Comparison of ENCODE assay signal across 8 cellular contexts in genomic region chr5:32311404-32312193, GRCh38. TPM values are rescaled to one million over a fixed set of nuclear protein-coding genes. Genes with fewer than 3 reads are reported as not detected.
DNase-seq lines count a peak whose midpoint lies in the region; ATAC-seq, FAIRE-seq and TF ChIP-seq lines count a peak whose summit lies in the region.

No MANE protein-coding gene starts in this region.

- H3K4me1 ChIP-seq in Panc1 (ENCODE audit: control insufficient read depth, insufficient read depth, low read length) (0 out of 2 replicates have a peak, but pooled peaks cover 3% of the 10 kb centered on the region), pancreas (peaks cover 30 to 48% (median 40%) of the 10 kb centered on the region in 3 donors)

- BruUV-seq in Panc1 (replicated peaks; lab: Mats Ljungman, UMichigan): TSS peak; percentile 87

- CTCF ChIA-PET in Panc1 (lab: Charles Lee): no interaction called here

- POLR2A ChIA-PET in Panc1 (lab: Charles Lee): no interaction called here

- intact Hi-C loops in Panc1 (cut with micrococcal nuclease; ENCODE audit: unreplicated experiment): no loop called here
- intact Hi-C loops in pancreas (cut with DNase I): no loop called here

- FAIRE-seq in pancreas (lab: Jason Lieb, UNC): no peak

- DNase-seq in Panc1 (ENCODE audit: low read depth, low spot score) (no peak), epithelial cell of proximal tubule (ENCODE audit: low read depth) (no peak), pancreas (peak in 2 of 6 donors; percentile 30 to 44), GF-D8 (lab: John Stamatoyannopoulos, UW) (no peak), cerebellum (ENCODE audit: low spot score) (no peak), DMS114 treated with DMSO at 0.1 percent for 48 hours (lab: John Stamatoyannopoulos, UW; ENCODE audit: unreplicated experiment) (no peak)

- no peaks in the 10 kb centered on the region for H3K36me3 ChIP-seq in Panc1 (ENCODE audit: control insufficient read depth, insufficient read depth, low read length)
- H3K36me3 ChIP-seq in pancreas: no peaks in the 10 kb centered on the region

- H3K27me3 ChIP-seq in Panc1 (ENCODE audit: control insufficient read depth, insufficient read depth, low read length): no peaks in the 10 kb centered on the region
- no peaks in the 10 kb centered on the region for H3K27me3 ChIP-seq in pancreas

- peak overlapping the region; percentile 89 for H3K4me3 ChIP-seq in GM12875 (ENCODE audit: low read depth, low read length)
- H3K4me3 ChIP-seq in Panc1 (ENCODE audit: low read depth in 2 of 2, low read length in 2 of 2): peak overlapping the region; percentile 71 to 80
- peak overlapping the region; percentile 87 for H3K4me3 ChIP-seq in epithelial cell of proximal tubule (ENCODE audit: low read depth, low read length)
- H3K4me3 ChIP-seq in pancreas: peak overlapping the region; percentile 77 to 98 (median 91)

- no peak for TF ChIP-seq CTCF in GM12875 (IDR thresholded peaks at IDR 0.05; ENCODE audit: borderline replicate concordance, insufficient read depth, low read depth, low read length)
- no peak for TF ChIP-seq CTCF in Panc1 (IDR thresholded peaks at IDR 0.05)
- no peak for TF ChIP-seq CTCF in epithelial cell of proximal tubule (conservative IDR thresholded peaks at IDR 0.05; ENCODE audit: low read depth, low read length)
- TF ChIP-seq CTCF in pancreas (IDR thresholded peaks at IDR 0.05): no peak

- ATAC-seq in Panc1: no peak
- no peak for ATAC-seq in pancreas
- no peak for ATAC-seq in HG02981 (IDR thresholded peaks at IDR 0.05; ENCODE audit: unreplicated experiment)

- in situ Hi-C loops in Panc1 (cut with HindIII; ENCODE audit: low pct_unique_long_range_greater_than_20kb, low sequenced_read_pairs): no loop called here

- H3K9me3 ChIP-seq in Panc1 (ENCODE audit: control insufficient read depth, insufficient read depth, low read depth, low read length) (no peaks in the 10 kb centered on the region), pancreas (no peaks in the 10 kb centered on the region)

- 13 to 14% methylated on average over 16 of the region's 16 CpGs for WGBS in pancreas, 2 donors

- H3K27ac ChIP-seq in Panc1 (ENCODE audit: low read length): peak overlapping the region; percentile 73
- peak overlapping the region; percentile 97 to 99 (median 98) for H3K27ac ChIP-seq in pancreas

RNA-seq across cellular contexts. Expression of gene MTMR12, which starts 1.1 kb away (rescaled TPM):
- 42.4 TPM for total RNA-seq in Panc1 (2021; ENCODE audit: unreplicated experiment)
- polyA plus RNA-seq in Panc1 (2012; ENCODE audit: insufficient read length): 20.9 TPM
- 19.1 and 19.8 TPM in 2 replicates for total RNA-seq in epithelial cell of proximal tubule
- total RNA-seq in pancreas: 10 to 100 TPM; 20.3 to 32.3 (median 22.1) TPM
- 10 to 100 TPM in 1 of 2 donors, 1 to 10 TPM in 1; 9.7 to 16.2 TPM for polyA plus RNA-seq in pancreas
- total RNA-seq in cerebellum: 20.2 TPM
